1 cellular context compared by ENCODE assay signal in the genomic region with DNA sequence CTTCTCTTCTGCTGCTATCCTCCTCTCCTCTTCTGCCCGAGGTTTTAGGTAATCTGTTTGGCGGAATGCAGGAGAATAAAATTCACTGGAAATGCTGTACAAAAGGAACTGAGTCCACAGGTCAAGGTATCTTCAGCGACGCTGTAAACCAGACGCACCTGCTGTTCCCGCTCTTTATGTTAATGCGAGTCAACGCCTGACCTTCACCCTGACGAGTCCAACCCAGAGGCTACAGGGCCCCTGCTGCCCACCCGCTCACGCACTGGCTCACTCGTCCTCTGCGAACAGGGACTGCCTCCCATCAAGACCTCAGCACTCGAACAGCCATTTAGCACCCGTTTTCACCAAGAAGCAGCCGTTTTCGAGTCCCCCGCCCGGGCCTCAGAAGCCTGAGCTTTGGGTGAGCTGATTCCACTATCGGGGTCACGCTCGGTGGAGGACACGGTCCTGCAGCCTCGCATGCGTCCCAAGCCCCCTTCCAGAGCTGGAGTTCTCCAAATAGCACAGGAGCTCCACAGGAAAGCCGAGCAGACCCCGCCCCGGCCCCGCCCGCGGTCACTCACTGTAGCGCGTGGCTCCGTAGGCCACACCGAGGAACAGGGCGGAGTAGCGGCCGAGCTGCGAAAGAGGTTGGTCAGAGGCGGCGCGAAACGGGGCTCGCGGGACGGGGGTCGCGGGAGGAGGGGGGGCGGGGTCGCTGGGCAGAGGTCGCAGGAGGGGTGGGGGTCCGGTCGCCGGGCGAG.
A peak's percentile ranks its signal among the peaks of the same experiment; 100 is the strongest.
TF ChIP-seq lines count a peak whose summit lies in the region.

No MANE protein-coding gene starts in this region.

TF ChIP-seq in HepG2, 621 proteins besides CTCF, POLR2A, EP300 and RAD21 (continued from another document and continues in another):
- TF ChIP-seq, protein P1, sequence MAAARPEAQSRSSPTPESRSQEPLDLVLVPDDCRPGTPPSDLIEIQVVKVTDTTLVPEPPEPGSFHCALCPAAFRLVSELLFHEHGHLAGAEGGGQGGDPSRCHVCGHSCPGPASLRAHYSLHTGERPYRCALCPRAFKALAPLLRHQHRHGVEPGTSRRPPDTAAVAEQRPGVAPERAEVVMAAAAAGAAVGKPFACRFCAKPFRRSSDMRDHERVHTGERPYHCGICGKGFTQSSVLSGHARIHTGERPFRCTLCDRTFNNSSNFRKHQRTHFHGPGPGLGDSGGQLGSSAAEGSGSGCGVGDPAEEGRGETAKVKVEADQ (CRISPR knock-in tag; IDR thresholded peaks at IDR 0.05; ENCODE audit: borderline replicate concordance): no peak
- peak; percentile 22; the same call in 1 of the 2 replicates for TF ChIP-seq ZNF232 (CRISPR knock-in tag; IDR thresholded peaks at IDR 0.05; ENCODE audit: borderline replicate concordance)
- peak; percentile 53 for TF ChIP-seq ZNF781 (CRISPR knock-in tag; IDR thresholded peaks at IDR 0.05; ENCODE audit: borderline replicate concordance, not compliant biosample characterization)
- TF ChIP-seq, protein P2, sequence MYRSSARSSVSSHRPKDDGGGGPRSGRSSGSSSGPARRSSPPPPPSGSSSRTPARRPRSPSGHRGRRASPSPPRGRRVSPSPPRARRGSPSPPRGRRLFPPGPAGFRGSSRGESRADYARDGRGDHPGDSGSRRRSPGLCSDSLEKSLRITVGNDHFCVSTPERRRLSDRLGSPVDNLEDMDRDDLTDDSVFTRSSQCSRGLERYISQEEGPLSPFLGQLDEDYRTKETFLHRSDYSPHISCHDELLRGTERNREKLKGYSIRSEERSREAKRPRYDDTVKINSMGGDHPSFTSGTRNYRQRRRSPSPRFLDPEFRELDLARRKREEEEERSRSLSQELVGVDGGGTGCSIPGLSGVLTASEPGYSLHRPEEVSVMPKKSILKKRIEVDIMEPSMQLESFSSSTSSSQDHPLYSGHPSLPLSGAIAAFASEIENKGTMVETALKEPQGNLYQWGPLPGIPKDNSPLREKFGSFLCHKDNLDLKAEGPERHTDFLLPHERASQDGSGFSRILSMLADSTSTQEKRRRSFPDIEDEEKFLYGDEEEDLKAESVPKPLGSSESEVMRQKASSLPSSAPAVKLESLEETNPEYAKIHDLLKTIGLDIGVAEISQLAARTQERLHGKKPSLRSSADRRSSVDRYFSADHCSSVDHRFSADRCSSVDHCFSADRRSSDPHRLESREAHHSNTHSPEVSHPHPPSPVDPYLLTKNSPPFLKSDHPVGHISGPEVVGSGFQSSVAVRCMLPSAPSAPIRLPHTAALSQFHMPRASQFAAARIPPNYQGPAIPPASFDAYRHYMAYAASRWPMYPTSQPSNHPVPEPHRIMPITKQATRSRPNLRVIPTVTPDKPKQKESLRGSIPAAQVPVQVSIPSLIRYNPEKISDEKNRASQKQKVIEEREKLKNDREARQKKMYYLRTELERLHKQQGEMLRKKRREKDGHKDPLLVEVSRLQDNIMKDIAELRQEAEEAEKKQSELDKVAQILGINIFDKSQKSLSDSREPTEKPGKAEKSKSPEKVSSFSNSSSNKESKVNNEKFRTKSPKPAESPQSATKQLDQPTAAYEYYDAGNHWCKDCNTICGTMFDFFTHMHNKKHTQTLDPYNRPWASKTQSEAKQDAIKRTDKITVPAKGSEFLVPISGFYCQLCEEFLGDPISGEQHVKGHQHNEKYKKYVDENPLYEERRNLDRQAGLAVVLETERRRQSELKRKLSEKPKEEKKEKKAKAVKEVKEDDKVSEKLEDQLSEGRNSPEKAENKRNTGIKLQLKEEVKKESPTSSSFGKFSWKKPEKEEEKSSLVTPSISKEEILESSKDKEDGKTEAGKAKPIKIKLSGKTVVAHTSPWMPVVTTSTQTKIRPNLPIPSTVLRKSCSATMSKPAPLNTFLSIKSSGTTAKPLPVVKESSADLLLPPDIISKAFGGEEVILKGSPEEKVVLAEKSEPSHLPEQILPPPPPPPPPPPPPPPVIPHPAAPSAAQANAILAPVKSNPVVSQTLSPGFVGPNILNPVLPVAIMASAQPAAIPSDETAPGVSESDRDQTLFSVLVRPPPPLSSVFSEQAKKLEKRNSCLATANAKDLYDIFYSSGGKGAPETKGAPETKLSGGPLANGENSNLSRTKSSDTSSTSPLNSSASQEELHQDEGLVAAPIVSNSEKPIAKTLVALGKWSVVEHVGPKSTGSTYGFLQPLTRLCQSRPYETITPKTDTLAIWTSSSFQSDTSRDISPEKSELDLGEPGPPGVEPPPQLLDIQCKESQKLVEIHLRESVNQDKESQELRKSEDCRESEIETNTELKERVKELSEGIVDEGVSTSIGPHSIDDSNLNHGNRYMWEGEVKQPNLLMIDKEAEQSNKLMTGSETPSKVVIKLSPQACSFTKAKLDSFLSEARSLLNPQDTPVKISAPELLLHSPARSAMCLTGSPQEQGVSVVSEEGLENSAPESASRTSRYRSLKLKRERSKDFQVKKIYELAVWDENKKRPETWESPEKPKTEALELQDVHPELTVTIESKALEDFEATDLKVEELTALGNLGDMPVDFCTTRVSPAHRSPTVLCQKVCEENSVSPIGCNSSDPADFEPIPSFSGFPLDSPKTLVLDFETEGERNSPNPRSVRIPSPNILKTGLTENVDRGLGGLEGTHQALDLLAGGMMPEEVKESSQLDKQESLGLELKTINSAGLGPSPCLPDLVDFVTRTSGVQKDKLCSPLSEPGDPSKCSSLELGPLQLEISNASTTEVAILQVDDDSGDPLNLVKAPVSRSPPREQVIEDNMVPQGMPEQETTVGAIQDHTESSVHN (CRISPR knock-in tag; IDR thresholded peaks at IDR 0.05): no peak
- TF ChIP-seq, protein P3, sequence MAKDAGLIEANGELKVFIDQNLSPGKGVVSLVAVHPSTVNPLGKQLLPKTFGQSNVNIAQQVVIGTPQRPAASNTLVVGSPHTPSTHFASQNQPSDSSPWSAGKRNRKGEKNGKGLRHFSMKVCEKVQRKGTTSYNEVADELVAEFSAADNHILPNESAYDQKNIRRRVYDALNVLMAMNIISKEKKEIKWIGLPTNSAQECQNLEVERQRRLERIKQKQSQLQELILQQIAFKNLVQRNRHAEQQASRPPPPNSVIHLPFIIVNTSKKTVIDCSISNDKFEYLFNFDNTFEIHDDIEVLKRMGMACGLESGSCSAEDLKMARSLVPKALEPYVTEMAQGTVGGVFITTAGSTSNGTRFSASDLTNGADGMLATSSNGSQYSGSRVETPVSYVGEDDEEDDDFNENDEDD (CRISPR knock-in tag; IDR thresholded peaks at IDR 0.05; ENCODE audit: borderline replicate concordance): peak; percentile 88; the same call in 1 of the 2 replicates
- 0 out of 2 replicates have a peak, but pooled peaks have one; percentile 5 for TF ChIP-seq PAX8 (CRISPR knock-in tag; IDR thresholded peaks at IDR 0.05; ENCODE audit: borderline replicate concordance)
- 0 out of 2 replicates have a peak, but pooled peaks have one; percentile 39 for TF ChIP-seq ESRRA (CRISPR knock-in tag; IDR thresholded peaks at IDR 0.05; ENCODE audit: low read depth)
- TF ChIP-seq POLR2AphosphoS5 (IDR thresholded peaks at IDR 0.05; ENCODE audit: low read depth, low read length): peak; percentile 50; the same call in 1 of the 2 replicates
- no peak for TF ChIP-seq NAIF1 (CRISPR knock-in tag; IDR thresholded peaks at IDR 0.05; ENCODE audit: borderline replicate concordance)
- 0 out of 2 replicates have a peak, but pooled peaks have one; percentile 43 for TF ChIP-seq TMF1 (CRISPR knock-in tag; IDR thresholded peaks at IDR 0.05; ENCODE audit: low read depth)
- TF ChIP-seq FOXM1 (CRISPR knock-in tag; IDR thresholded peaks at IDR 0.05): no peak
- TF ChIP-seq DNMT1 (CRISPR knock-in tag; IDR thresholded peaks at IDR 0.05): no peak
- TF ChIP-seq, protein P4, sequence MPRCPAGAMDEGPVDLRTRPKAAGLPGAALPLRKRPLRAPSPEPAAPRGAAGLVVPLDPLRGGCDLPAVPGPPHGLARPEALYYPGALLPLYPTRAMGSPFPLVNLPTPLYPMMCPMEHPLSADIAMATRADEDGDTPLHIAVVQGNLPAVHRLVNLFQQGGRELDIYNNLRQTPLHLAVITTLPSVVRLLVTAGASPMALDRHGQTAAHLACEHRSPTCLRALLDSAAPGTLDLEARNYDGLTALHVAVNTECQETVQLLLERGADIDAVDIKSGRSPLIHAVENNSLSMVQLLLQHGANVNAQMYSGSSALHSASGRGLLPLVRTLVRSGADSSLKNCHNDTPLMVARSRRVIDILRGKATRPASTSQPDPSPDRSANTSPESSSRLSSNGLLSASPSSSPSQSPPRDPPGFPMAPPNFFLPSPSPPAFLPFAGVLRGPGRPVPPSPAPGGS (CRISPR knock-in tag; IDR thresholded peaks at IDR 0.05): peak; percentile 16; the same call in 1 of the 2 replicates
- TF ChIP-seq TOE1 (CRISPR knock-in tag; IDR thresholded peaks at IDR 0.05): no peak
- 0 out of 2 replicates have a peak, but pooled peaks have one; percentile 66 for TF ChIP-seq ZC3H13 (CRISPR knock-in tag; IDR thresholded peaks at IDR 0.05)
- TF ChIP-seq, protein P5, sequence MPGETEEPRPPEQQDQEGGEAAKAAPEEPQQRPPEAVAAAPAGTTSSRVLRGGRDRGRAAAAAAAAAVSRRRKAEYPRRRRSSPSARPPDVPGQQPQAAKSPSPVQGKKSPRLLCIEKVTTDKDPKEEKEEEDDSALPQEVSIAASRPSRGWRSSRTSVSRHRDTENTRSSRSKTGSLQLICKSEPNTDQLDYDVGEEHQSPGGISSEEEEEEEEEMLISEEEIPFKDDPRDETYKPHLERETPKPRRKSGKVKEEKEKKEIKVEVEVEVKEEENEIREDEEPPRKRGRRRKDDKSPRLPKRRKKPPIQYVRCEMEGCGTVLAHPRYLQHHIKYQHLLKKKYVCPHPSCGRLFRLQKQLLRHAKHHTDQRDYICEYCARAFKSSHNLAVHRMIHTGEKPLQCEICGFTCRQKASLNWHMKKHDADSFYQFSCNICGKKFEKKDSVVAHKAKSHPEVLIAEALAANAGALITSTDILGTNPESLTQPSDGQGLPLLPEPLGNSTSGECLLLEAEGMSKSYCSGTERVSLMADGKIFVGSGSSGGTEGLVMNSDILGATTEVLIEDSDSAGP (CRISPR knock-in tag; IDR thresholded peaks at IDR 0.05; ENCODE audit: borderline replicate concordance): no peak
- TF ChIP-seq KLF16 (CRISPR knock-in tag; IDR thresholded peaks at IDR 0.05): 0 out of 4 replicates have a peak, but pooled peaks of 1 of the 2 experiments have one; percentile 35
- TF ChIP-seq SNAPC2 (CRISPR knock-in tag; IDR thresholded peaks at IDR 0.05): 0 out of 2 replicates have a peak, but pooled peaks have one; percentile 28
- no peak for TF ChIP-seq ZNF431 (CRISPR knock-in tag; IDR thresholded peaks at IDR 0.05; ENCODE audit: borderline replicate concordance, low read depth)
- TF ChIP-seq MAF1 (CRISPR knock-in tag; IDR thresholded peaks at IDR 0.05; ENCODE audit: borderline replicate concordance): no peak
- TF ChIP-seq, protein P6, sequence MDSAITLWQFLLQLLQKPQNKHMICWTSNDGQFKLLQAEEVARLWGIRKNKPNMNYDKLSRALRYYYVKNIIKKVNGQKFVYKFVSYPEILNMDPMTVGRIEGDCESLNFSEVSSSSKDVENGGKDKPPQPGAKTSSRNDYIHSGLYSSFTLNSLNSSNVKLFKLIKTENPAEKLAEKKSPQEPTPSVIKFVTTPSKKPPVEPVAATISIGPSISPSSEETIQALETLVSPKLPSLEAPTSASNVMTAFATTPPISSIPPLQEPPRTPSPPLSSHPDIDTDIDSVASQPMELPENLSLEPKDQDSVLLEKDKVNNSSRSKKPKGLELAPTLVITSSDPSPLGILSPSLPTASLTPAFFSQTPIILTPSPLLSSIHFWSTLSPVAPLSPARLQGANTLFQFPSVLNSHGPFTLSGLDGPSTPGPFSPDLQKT (CRISPR knock-in tag; IDR thresholded peaks at IDR 0.05; ENCODE audit: borderline replicate concordance): no peak
- no peak for TF ChIP-seq HCFC1 (IDR thresholded peaks at IDR 0.05; ENCODE audit: low read depth, low read length)
- 0 out of 2 replicates have a peak, but pooled peaks have one; percentile 33 for TF ChIP-seq SALL1 (CRISPR knock-in tag; IDR thresholded peaks at IDR 0.05)
- TF ChIP-seq, protein P7, sequence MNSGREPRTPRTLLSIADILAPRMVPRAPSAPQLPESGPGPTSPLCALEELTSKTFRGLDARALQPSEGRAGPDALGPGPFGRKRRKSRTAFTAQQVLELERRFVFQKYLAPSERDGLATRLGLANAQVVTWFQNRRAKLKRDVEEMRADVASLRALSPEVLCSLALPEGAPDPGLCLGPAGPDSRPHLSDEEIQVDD (CRISPR knock-in tag; IDR thresholded peaks at IDR 0.05; ENCODE audit: borderline replicate concordance): no peak
- peak; percentile 47; the same call in 1 of the 2 replicates for TF ChIP-seq YEATS4 (CRISPR knock-in tag; IDR thresholded peaks at IDR 0.05; ENCODE audit: borderline replicate concordance)
- TF ChIP-seq ZNF557 (CRISPR knock-in tag; IDR thresholded peaks at IDR 0.05): 0 out of 2 replicates have a peak, but pooled peaks have one; percentile 4
- TF ChIP-seq KDM5A (IDR thresholded peaks at IDR 0.05; ENCODE audit: borderline replicate concordance, low read length): peak; percentile 32; the same call in 1 of the 2 replicates
- TF ChIP-seq, protein P8, sequence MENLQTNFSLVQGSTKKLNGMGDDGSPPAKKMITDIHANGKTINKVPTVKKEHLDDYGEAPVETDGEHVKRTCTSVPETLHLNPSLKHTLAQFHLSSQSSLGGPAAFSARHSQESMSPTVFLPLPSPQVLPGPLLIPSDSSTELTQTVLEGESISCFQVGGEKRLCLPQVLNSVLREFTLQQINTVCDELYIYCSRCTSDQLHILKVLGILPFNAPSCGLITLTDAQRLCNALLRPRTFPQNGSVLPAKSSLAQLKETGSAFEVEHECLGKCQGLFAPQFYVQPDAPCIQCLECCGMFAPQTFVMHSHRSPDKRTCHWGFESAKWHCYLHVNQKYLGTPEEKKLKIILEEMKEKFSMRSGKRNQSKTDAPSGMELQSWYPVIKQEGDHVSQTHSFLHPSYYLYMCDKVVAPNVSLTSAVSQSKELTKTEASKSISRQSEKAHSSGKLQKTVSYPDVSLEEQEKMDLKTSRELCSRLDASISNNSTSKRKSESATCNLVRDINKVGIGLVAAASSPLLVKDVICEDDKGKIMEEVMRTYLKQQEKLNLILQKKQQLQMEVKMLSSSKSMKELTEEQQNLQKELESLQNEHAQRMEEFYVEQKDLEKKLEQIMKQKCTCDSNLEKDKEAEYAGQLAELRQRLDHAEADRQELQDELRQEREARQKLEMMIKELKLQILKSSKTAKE (CRISPR knock-in tag; IDR thresholded peaks at IDR 0.05; ENCODE audit: borderline replicate concordance): peak; percentile 33; the same call in 1 of the 2 replicates
- TF ChIP-seq, protein P9, sequence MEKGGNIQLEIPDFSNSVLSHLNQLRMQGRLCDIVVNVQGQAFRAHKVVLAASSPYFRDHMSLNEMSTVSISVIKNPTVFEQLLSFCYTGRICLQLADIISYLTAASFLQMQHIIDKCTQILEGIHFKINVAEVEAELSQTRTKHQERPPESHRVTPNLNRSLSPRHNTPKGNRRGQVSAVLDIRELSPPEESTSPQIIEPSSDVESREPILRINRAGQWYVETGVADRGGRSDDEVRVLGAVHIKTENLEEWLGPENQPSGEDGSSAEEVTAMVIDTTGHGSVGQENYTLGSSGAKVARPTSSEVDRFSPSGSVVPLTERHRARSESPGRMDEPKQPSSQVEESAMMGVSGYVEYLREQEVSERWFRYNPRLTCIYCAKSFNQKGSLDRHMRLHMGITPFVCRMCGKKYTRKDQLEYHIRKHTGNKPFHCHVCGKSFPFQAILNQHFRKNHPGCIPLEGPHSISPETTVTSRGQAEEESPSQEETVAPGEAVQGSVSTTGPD (CRISPR knock-in tag; IDR thresholded peaks at IDR 0.05): no peak
- peak; percentile 39; the same call in 1 of the 2 replicates for TF ChIP-seq TBX2 (CRISPR knock-in tag; IDR thresholded peaks at IDR 0.05; ENCODE audit: borderline replicate concordance)
- TF ChIP-seq XBP1 (CRISPR knock-in tag; IDR thresholded peaks at IDR 0.05): no peak
- TF ChIP-seq MED1 (CRISPR knock-in tag; IDR thresholded peaks at IDR 0.05): peak; percentile 38
- TF ChIP-seq ZNF878 (CRISPR knock-in tag; IDR thresholded peaks at IDR 0.05): no peak
- TF ChIP-seq NCOA1 (CRISPR knock-in tag; IDR thresholded peaks at IDR 0.05): peak; percentile 80
- TF ChIP-seq RNF2 (conservative IDR thresholded peaks at IDR 0.05; ENCODE audit: low read depth): peak; percentile 77
